ENCODE assay signal across 9 cellular contexts in genomic region chr14:68459480-68460136, GRCh38.
A peak's percentile ranks its signal among the peaks of the same experiment; 100 is the strongest.
DNase-seq lines count a peak whose midpoint lies in the region; ATAC-seq and TF ChIP-seq lines count a peak whose summit lies in the region.
"Had no signal": no experiment of that assay in that cellular context is flagged by ENCODE, and none has a peak within 500 bp of the region (broad histone marks: within the 10 kb centered on the region; RNA-seq: fewer than 3 reads in every experiment).

No MANE protein-coding gene starts in this region.

- H3K4me3 ChIP-seq in esophagus muscularis mucosa (no peak overlapping the region), osteoblast (ENCODE audit: insufficient read depth, low read length) (no peak overlapping the region), aorta (ENCODE audit: low read length in 2 of 2) (no peak overlapping the region)

- H2AFZ ChIP-seq in osteoblast (ENCODE audit: low read length), result no peak overlapping the region

- H4K20me1 ChIP-seq in osteoblast (ENCODE audit: insufficient read depth, low read length), result no peaks in the 10 kb centered on the region

- H3K27ac ChIP-seq in esophagus muscularis mucosa (replicated peaks in 1 of 4), result peak overlapping the region; percentile 68 to 78 (median 74)
- H3K27ac ChIP-seq in osteoblast (ENCODE audit: low read depth, low read length), result peak overlapping the region; percentile 65
- H3K27ac ChIP-seq in aorta (ENCODE audit: low read depth in 1 of 2, low read length in 2 of 2), result peak overlapping the region; percentile 69 to 85

- H3K36me3 ChIP-seq in esophagus muscularis mucosa, result no peaks in the 10 kb centered on the region
- H3K36me3 ChIP-seq in osteoblast (ENCODE audit: insufficient read depth, low read length), result no peaks in the 10 kb centered on the region
- H3K36me3 ChIP-seq in aorta (ENCODE audit: control insufficient read depth in 1 of 2, insufficient read depth in 2 of 2, low read length in 1 of 2), result no peaks in the 10 kb centered on the region

- DNase-seq in Right ventricle myocardium inferior (ENCODE audit: missing footprints), result no peak
- DNase-seq in cardiac septum (ENCODE audit: low spot score), result no peak
- no peak for DNase-seq in esophagus muscularis mucosa (ENCODE audit: extremely low spot score)
- no peak for DNase-seq in osteoblast (ENCODE audit: insufficient read length, low spot score, missing footprints)
- no peak for DNase-seq in aorta
- DNase-seq in NCI-H82 treated with DMSO at 0.1 percent for 48 hours (lab: John Stamatoyannopoulos, UW; ENCODE audit: unreplicated experiment), result no peak
- no peak for DNase-seq in ecto neural progenitor cell (ENCODE audit: low spot score)
- DNase-seq: Kasumi-1 had no signal

- no peak for TF ChIP-seq POLR2A in esophagus muscularis mucosa (IDR thresholded peaks at IDR 0.05; ENCODE audit: low read depth)

- ATAC-seq in Right ventricle myocardium inferior (peak; percentile 26), aorta (ENCODE audit: low FRiP score) (no peak), GM18867 (IDR thresholded peaks at IDR 0.05; ENCODE audit: unreplicated experiment) (no peak)

- intact Hi-C loops in Right ventricle myocardium inferior (cut with DNase I) (loop anchor here (5.0 kb wide), 1 partner anchor 48 kb away; no protein-coding TSS in a partner anchor), cardiac septum (cut with DNase I) (loop anchor here (5.0 kb wide), 1 partner anchor 43 kb away; no protein-coding TSS in a partner anchor), esophagus muscularis mucosa (cut with DNase I) (no loop called here), aorta (cut with DNase I) (loop anchor here in 1 of 2 donors (5.0 kb wide), 2 partner anchors 67 to 333 kb away; partner anchors contain the start of gene ZFP36L1)

- peak overlapping the region; percentile 11 for H3K4me2 ChIP-seq in osteoblast (ENCODE audit: insufficient read depth, low read length)

- H3K9me3 ChIP-seq in esophagus muscularis mucosa (peaks cover 0 to 7% (median 1%) of the 10 kb centered on the region in 4 donors), osteoblast (ENCODE audit: low read depth, low read length) (peaks cover 2% of the 10 kb centered on the region), aorta (ENCODE audit: control insufficient read depth, low read length) (peaks cover 2% of the 10 kb centered on the region)

- TF ChIP-seq CTCF in esophagus muscularis mucosa (IDR thresholded peaks at IDR 0.05) (no peak), osteoblast (IDR thresholded peaks at IDR 0.05; ENCODE audit: extremely low read depth, low read depth, low read length) (no peak)

- H3K4me1 ChIP-seq in esophagus muscularis mucosa (peaks cover 18 to 32% (median 26%) of the 10 kb centered on the region in 4 donors), osteoblast (ENCODE audit: insufficient read depth, low read length) (peaks cover 17% of the 10 kb centered on the region), aorta (ENCODE audit: control insufficient read depth in 1 of 2, insufficient read depth in 2 of 2, low read length in 2 of 2) (peaks cover 10 to 11% of the 10 kb centered on the region in 2 donors)

- no peaks in the 10 kb centered on the region for H3K79me2 ChIP-seq in osteoblast (ENCODE audit: insufficient read depth, low read length)

- H3K27me3 ChIP-seq in esophagus muscularis mucosa (no peaks in the 10 kb centered on the region), osteoblast (ENCODE audit: insufficient read depth, low read length) (no peaks in the 10 kb centered on the region), aorta (ENCODE audit: control insufficient read depth in 1 of 2, insufficient read depth in 2 of 2, low read length in 1 of 2) (no peaks in the 10 kb centered on the region)

- WGBS in esophagus muscularis mucosa, result 59% methylated on average over 5 of the region's 5 CpGs
- 5 to 10% methylated on average over 5 of the region's 5 CpGs for WGBS in aorta, 2 donors

- no peak for TF ChIP-seq EP300 in esophagus muscularis mucosa (IDR thresholded peaks at IDR 0.05)
